In genomic region chr11:119533462-119533861, GRCh38 we compare ENCODE assay signal across 12 cellular contexts.
A peak's percentile ranks its signal among the peaks of the same experiment; 100 is the strongest.
DNase-seq lines count a peak whose midpoint lies in the region; FAIRE-seq and TF ChIP-seq lines count a peak whose summit lies in the region.
"Had no signal": no experiment of that assay in that cellular context is flagged by ENCODE, and none has a peak within 500 bp of the region (broad histone marks: within the 10 kb centered on the region; RNA-seq: fewer than 3 reads in every experiment).

No MANE protein-coding gene starts in this region.

- no peaks in the 10 kb centered on the region for H3K36me3 ChIP-seq in OCI-LY3 (replicated peaks; ENCODE audit: low read depth, low read length)
- H3K36me3 ChIP-seq: BLaER1 treated with 17β-estradiol and CSF1 and Interleukin-3, amounts not matched to agents 10 nM and 100 nM; Peyer's patch had no signal

- intact Hi-C loops in posterior vena cava (cut with DNase I) = loop anchor here in 1 of 2 donors (5.0 kb wide), 1 partner anchor 51 kb away; no protein-coding TSS in a partner anchor
- intact Hi-C loops in activated T-helper 1 cell treated with anti-CD3 and anti-CD28 coated beads, Interleukin-12 subunit alpha, Interleukin-12 subunit beta, Interleukin-2, Interleukin-4 antibody, amounts not matched to agents 30 ng/mL and 10 ng/mL and 1 ng/mL, durations not matched to agents 14 hours and 24 hours and 36 hours (cut with micrococcal nuclease) = no loop called here
- intact Hi-C loops in activated T-helper 2 cell treated with anti-CD3 and anti-CD28 coated beads, Interferon-gamma antibody, Interleukin-2, Interleukin-4, amounts not matched to agents 10 μg/mL and 5 μg/mL and 100 μg/mL, durations not matched to agents 14 hours and 24 hours and 36 hours (cut with micrococcal nuclease) = no loop called here

- H3K9me3 ChIP-seq in OCI-LY3 (ENCODE audit: insufficient read depth, low read length) = no peaks in the 10 kb centered on the region
- H3K9me3 ChIP-seq: A549, Peyer's patch had no signal

- H3K4me2 ChIP-seq in OCI-LY3 (ENCODE audit: low read length) = peak overlapping the region; percentile 55
- H3K4me2 ChIP-seq: KMS-11 had no signal

- no peak overlapping the region for H3K9ac ChIP-seq in OCI-LY3 (ENCODE audit: low read length)
- H3K9ac ChIP-seq: BLaER1 treated with 17β-estradiol and CSF1 and Interleukin-3, amounts not matched to agents 10 nM and 100 nM; KMS-11 had no signal

- no peaks in the 10 kb centered on the region for H3K27me3 ChIP-seq in OCI-LY3 (ENCODE audit: low read depth, low read length)
- H3K27me3 ChIP-seq: BLaER1 treated with 17β-estradiol and CSF1 and Interleukin-3, amounts not matched to agents 10 nM and 100 nM; Peyer's patch had no signal

- H3K27ac ChIP-seq in OCI-LY3 (ENCODE audit: low read length) (no peak overlapping the region), coronary artery (no peak overlapping the region)
- H3K27ac ChIP-seq: A549; BLaER1 treated with 17β-estradiol and CSF1 and Interleukin-3, amounts not matched to agents 10 nM and 100 nM; KMS-11; Peyer's patch had no signal

- H3K9me3 Mint-ChIP-seq in activated T-helper 1 cell treated with anti-CD3 and anti-CD28 coated beads, Interleukin-12 subunit alpha, Interleukin-12 subunit beta, Interleukin-2, Interleukin-4 antibody, amounts not matched to agents 30 ng/mL and 10 ng/mL and 1 ng/mL, durations not matched to agents 14 hours and 24 hours and 36 hours = no peaks in the 10 kb centered on the region
- H3K9me3 Mint-ChIP-seq in activated T-helper 2 cell treated with anti-CD3 and anti-CD28 coated beads, Interferon-gamma antibody, Interleukin-2, Interleukin-4, amounts not matched to agents 10 μg/mL and 5 μg/mL and 100 μg/mL, durations not matched to agents 14 hours and 24 hours and 36 hours = no peaks in the 10 kb centered on the region
- H3K9me3 Mint-ChIP-seq: HFFc6 had no signal

- no peak for DNase-seq in GM12892 (ENCODE audit: insufficient read length)
- DNase-seq in coronary artery (ENCODE audit: low spot score) = peak; percentile 52
- DNase-seq in posterior vena cava (ENCODE audit: low spot score) = peak; percentile 47
- no peak for DNase-seq in activated T-helper 1 cell treated with anti-CD3 and anti-CD28 coated beads, Interleukin-12 subunit alpha, Interleukin-12 subunit beta, Interleukin-2, Interleukin-4 antibody, amounts not matched to agents 30 ng/mL and 10 ng/mL and 1 ng/mL, durations not matched to agents 14 hours and 24 hours and 36 hours (ENCODE audit: low spot score)
- DNase-seq in activated T-helper 2 cell treated with anti-CD3 and anti-CD28 coated beads, Interferon-gamma antibody, Interleukin-2, Interleukin-4, amounts not matched to agents 10 μg/mL and 5 μg/mL and 100 μg/mL, durations not matched to agents 14 hours and 24 hours and 36 hours (ENCODE audit: low spot score) = no peak
- no peak for DNase-seq in activated gamma-delta T cell (lab: John Stamatoyannopoulos, UW)

- FAIRE-seq in GM12892 (lab: Jason Lieb, UNC) = peak; percentile 14
- FAIRE-seq: A549 had no signal

- H2AFZ ChIP-seq in OCI-LY3 (ENCODE audit: low read depth, low read length) = no peak overlapping the region; the same call in 1 of the 2 replicates

- no peak for TF ChIP-seq CTCF in OCI-LY3 (IDR thresholded peaks at IDR 0.05; ENCODE audit: low read depth, low read length)
- TF ChIP-seq CTCF in coronary artery (IDR thresholded peaks at IDR 0.05) = no peak

- no peak overlapping the region for H3K4me3 ChIP-seq in OCI-LY3 (ENCODE audit: low read length)
- H3K4me3 ChIP-seq in coronary artery = no peak overlapping the region
- H3K4me3 ChIP-seq: A549; BLaER1 treated with 17β-estradiol and CSF1 and Interleukin-3, amounts not matched to agents 10 nM and 100 nM; Peyer's patch had no signal

- no peak for TF ChIP-seq POLR2A in GM12892 (IDR thresholded peaks at IDR 0.05; ENCODE audit: low read depth, low read length)

- no peak overlapping the region for H3K4me3 Mint-ChIP-seq in activated T-helper 1 cell treated with anti-CD3 and anti-CD28 coated beads, Interleukin-12 subunit alpha, Interleukin-12 subunit beta, Interleukin-2, Interleukin-4 antibody, amounts not matched to agents 30 ng/mL and 10 ng/mL and 1 ng/mL, durations not matched to agents 14 hours and 24 hours and 36 hours
- no peak overlapping the region for H3K4me3 Mint-ChIP-seq in activated T-helper 2 cell treated with anti-CD3 and anti-CD28 coated beads, Interferon-gamma antibody, Interleukin-2, Interleukin-4, amounts not matched to agents 10 μg/mL and 5 μg/mL and 100 μg/mL, durations not matched to agents 14 hours and 24 hours and 36 hours (ENCODE audit: low read depth)
- H3K4me3 Mint-ChIP-seq: HFFc6 had no signal

- H3K4me1 Mint-ChIP-seq in activated T-helper 1 cell treated with anti-CD3 and anti-CD28 coated beads, Interleukin-12 subunit alpha, Interleukin-12 subunit beta, Interleukin-2, Interleukin-4 antibody, amounts not matched to agents 30 ng/mL and 10 ng/mL and 1 ng/mL, durations not matched to agents 14 hours and 24 hours and 36 hours (ENCODE audit: low read depth) = no peaks in the 10 kb centered on the region
- no peaks in the 10 kb centered on the region for H3K4me1 Mint-ChIP-seq in activated T-helper 2 cell treated with anti-CD3 and anti-CD28 coated beads, Interferon-gamma antibody, Interleukin-2, Interleukin-4, amounts not matched to agents 10 μg/mL and 5 μg/mL and 100 μg/mL, durations not matched to agents 14 hours and 24 hours and 36 hours (ENCODE audit: low read depth)

- H3K79me2 ChIP-seq in OCI-LY3 (ENCODE audit: low read length) = no peaks in the 10 kb centered on the region

- H3K36me3 Mint-ChIP-seq in activated T-helper 1 cell treated with anti-CD3 and anti-CD28 coated beads, Interleukin-12 subunit alpha, Interleukin-12 subunit beta, Interleukin-2, Interleukin-4 antibody, amounts not matched to agents 30 ng/mL and 10 ng/mL and 1 ng/mL, durations not matched to agents 14 hours and 24 hours and 36 hours (ENCODE audit: low read depth) = no peaks in the 10 kb centered on the region
- H3K36me3 Mint-ChIP-seq in activated T-helper 2 cell treated with anti-CD3 and anti-CD28 coated beads, Interferon-gamma antibody, Interleukin-2, Interleukin-4, amounts not matched to agents 10 μg/mL and 5 μg/mL and 100 μg/mL, durations not matched to agents 14 hours and 24 hours and 36 hours (ENCODE audit: low read depth) = no peaks in the 10 kb centered on the region

- H3K27me3 Mint-ChIP-seq in activated T-helper 1 cell treated with anti-CD3 and anti-CD28 coated beads, Interleukin-12 subunit alpha, Interleukin-12 subunit beta, Interleukin-2, Interleukin-4 antibody, amounts not matched to agents 30 ng/mL and 10 ng/mL and 1 ng/mL, durations not matched to agents 14 hours and 24 hours and 36 hours (ENCODE audit: insufficient read depth) = peaks cover 9% of the 10 kb centered on the region
- peaks cover 3% of the 10 kb centered on the region for H3K27me3 Mint-ChIP-seq in activated T-helper 2 cell treated with anti-CD3 and anti-CD28 coated beads, Interferon-gamma antibody, Interleukin-2, Interleukin-4, amounts not matched to agents 10 μg/mL and 5 μg/mL and 100 μg/mL, durations not matched to agents 14 hours and 24 hours and 36 hours (ENCODE audit: low read depth)

- H3K27ac Mint-ChIP-seq in activated T-helper 1 cell treated with anti-CD3 and anti-CD28 coated beads, Interleukin-12 subunit alpha, Interleukin-12 subunit beta, Interleukin-2, Interleukin-4 antibody, amounts not matched to agents 30 ng/mL and 10 ng/mL and 1 ng/mL, durations not matched to agents 14 hours and 24 hours and 36 hours = no peak overlapping the region
- no peak overlapping the region for H3K27ac Mint-ChIP-seq in activated T-helper 2 cell treated with anti-CD3 and anti-CD28 coated beads, Interferon-gamma antibody, Interleukin-2, Interleukin-4, amounts not matched to agents 10 μg/mL and 5 μg/mL and 100 μg/mL, durations not matched to agents 14 hours and 24 hours and 36 hours
- H3K27ac Mint-ChIP-seq: HFFc6 had no signal

- no peaks in the 10 kb centered on the region for H4K20me1 ChIP-seq in OCI-LY3 (ENCODE audit: insufficient read depth, low read length)
- H4K20me1 ChIP-seq: BLaER1 treated with 17β-estradiol and CSF1 and Interleukin-3, amounts not matched to agents 10 nM and 100 nM had no signal

- H3K4me1 ChIP-seq in OCI-LY3 (ENCODE audit: low read length) = peaks cover 63% of the 10 kb centered on the region
- H3K4me1 ChIP-seq: A549, Peyer's patch had no signal

Comparison
In these comparisons a context has a peak if more than half of its experiments do, and no peak if none do; other contexts are left out.
1. DNase-seq: peak in coronary artery (single experiment) and posterior vena cava (single experiment); none in GM12892 (single experiment), activated T-helper 1 cell treated with anti-CD3 and anti-CD28 coated beads, Interleukin-12 subunit alpha, Interleukin-12 subunit beta, Interleukin-2, Interleukin-4 antibody, amounts not matched to agents 30 ng/mL and 10 ng/mL and 1 ng/mL, durations not matched to agents 14 hours and 24 hours and 36 hours (single experiment), activated T-helper 2 cell treated with anti-CD3 and anti-CD28 coated beads, Interferon-gamma antibody, Interleukin-2, Interleukin-4, amounts not matched to agents 10 μg/mL and 5 μg/mL and 100 μg/mL, durations not matched to agents 14 hours and 24 hours and 36 hours (single experiment) and activated gamma-delta T cell (single experiment).